ENCODE assay signal across 23 cellular contexts in the genomic region with DNA sequence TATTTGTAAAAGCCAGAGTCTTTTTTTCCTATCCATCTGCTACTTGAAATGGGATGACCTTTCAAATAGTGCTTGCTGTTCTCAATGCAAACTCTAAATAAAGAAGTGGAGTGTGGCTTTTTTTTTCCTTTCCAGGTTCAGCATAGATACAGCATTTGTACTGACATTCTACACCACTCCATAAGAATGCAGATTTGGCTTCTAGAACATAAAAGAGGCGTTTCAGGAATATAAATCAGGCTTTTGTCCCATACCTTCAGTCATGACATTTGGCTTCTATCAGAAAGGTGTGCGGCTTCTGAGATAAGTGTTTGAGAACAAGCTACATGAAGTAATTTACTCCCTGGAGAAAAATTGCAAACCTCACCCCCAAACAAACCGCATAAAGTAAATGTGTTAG.
DNase-seq lines count a peak whose midpoint lies in the region; ATAC-seq, FAIRE-seq and TF ChIP-seq lines count a peak whose summit lies in the region.
"Had no signal": no experiment of that assay in that cellular context is flagged by ENCODE, and none has a peak within 500 bp of the region (broad histone marks: within the 10 kb centered on the region; RNA-seq: fewer than 3 reads in every experiment).

No MANE protein-coding gene starts in this region.

- H3K56ac ChIP-seq in H9 (ENCODE audit: insufficient read length, low read depth, low read length) = no peak overlapping the region

- H3K4me1 ChIP-seq in H9 (ENCODE audit: insufficient read depth, low read length) (no peaks in the 10 kb centered on the region; the same call in 1 of the 2 replicates), pancreas (peaks cover 0 to 8% (median 5%) of the 10 kb centered on the region in 3 donors)
- H3K4me1 ChIP-seq: BE2C, Caco-2 had no signal

- H3K4me2 ChIP-seq in H9 (ENCODE audit: insufficient read depth, insufficient read length, low read length) = no peak overlapping the region

- WGBS in H9 (ENCODE audit: extremely low coverage, insufficient read length, low lambda C conversion rate) = no CpG with 5 or more reads among the region's 3 CpGs
- 81 to 85% methylated on average over 3 of the region's 3 CpGs for WGBS in pancreas, 2 donors

- DNase-seq in NCI-H2171 treated with DMSO at 0.1 percent for 48 hours (lab: John Stamatoyannopoulos, UW) = peak; percentile 19
- DNase-seq in NCI-H2171 (lab: John Stamatoyannopoulos, UW) = no peak
- DNase-seq in H9 = no peak
- DNase-seq in NCI-H2107 (lab: John Stamatoyannopoulos, UW) = peak; percentile 19
- peak; percentile 2 for DNase-seq in left kidney (ENCODE audit: low read depth, low spot score)
- no peak for DNase-seq in omental fat pad (ENCODE audit: low spot score)
- DNase-seq in NCI-H1694 (lab: John Stamatoyannopoulos, UW) = no peak
- DNase-seq in pancreas = no peak
- DNase-seq: BE2C; Caco-2; CD4-positive, CD25-positive, alpha-beta regulatory T cell; GM23248; NCI-H187; NCI-H226; NCI-H524 treated with DMSO at 0.1 percent for 48 hours; NK-92 treated with Interleukin-12 subunit alpha and Interleukin-12 subunit beta, amount 100 ng/mL, for 24 hours; SW 1271; T-helper 2 cell had no signal

- H2BK120ac ChIP-seq in H9 (ENCODE audit: low read depth, low read length, poor library complexity, severe bottlenecking) = no peak overlapping the region

- no peak overlapping the region for H3K9ac ChIP-seq in H9 (ENCODE audit: extremely low read depth, insufficient read length, low read length)
- H3K9ac ChIP-seq: GM23248 had no signal

- H3K36me3 ChIP-seq in pancreas = no peaks in the 10 kb centered on the region
- H3K36me3 ChIP-seq: BE2C had no signal

- H3K23ac ChIP-seq in H9 (ENCODE audit: insufficient read length, low read depth, low read length) = no peak overlapping the region

- H3K4me1 Mint-ChIP-seq in H9 = peaks cover 25 to 26% of the 10 kb centered on the region in 2 experiments
- H3K4me1 Mint-ChIP-seq: CD4-positive, CD25-positive, alpha-beta regulatory T cell had no signal

- peak overlapping the region in 2 of 3 experiments; percentile 81 to 95; a peak in 4 of 7 replicates for H3K27ac Mint-ChIP-seq in H9
- H3K27ac Mint-ChIP-seq: CD4-positive, CD25-positive, alpha-beta regulatory T cell had no signal

- TF ChIP-seq CTCF in H9 (conservative IDR thresholded peaks at IDR 0.05) (no peak), omental fat pad (IDR thresholded peaks at IDR 0.05) (no peak), pancreas (IDR thresholded peaks at IDR 0.05) (no peak)

- no peak overlapping the region for H3K27ac ChIP-seq in H9 (ENCODE audit: insufficient read length, low read depth, low read length)
- H3K27ac ChIP-seq in pancreas = no peak overlapping the region
- H3K27ac ChIP-seq: GM23248 had no signal

- H3K79me2 ChIP-seq in H9 (ENCODE audit: insufficient read depth, low read length) = no peaks in the 10 kb centered on the region

- no peaks in the 10 kb centered on the region for H3K79me1 ChIP-seq in H9 (ENCODE audit: insufficient read depth, low read depth, low read length, poor library complexity, severe bottlenecking)

- H3K4ac ChIP-seq in H9 (ENCODE audit: low read depth, low read length) = no peak overlapping the region

- no peak overlapping the region for H2BK15ac ChIP-seq in H9 (ENCODE audit: low read depth, low read length)

- FAIRE-seq in pancreas (lab: Jason Lieb, UNC) = no peak
- FAIRE-seq: A204.1, GM12891, GM19239, RCC 7860 had no signal

- intact Hi-C loops in pancreas (cut with DNase I) = no loop called here

- H2AFZ ChIP-seq in H9 (ENCODE audit: low read length) = no peak overlapping the region
- H2AFZ ChIP-seq: GM23248 had no signal

- no peaks in the 10 kb centered on the region for H3K27me3 Mint-ChIP-seq in H9 (ENCODE audit: low read depth)
- H3K27me3 Mint-ChIP-seq: CD4-positive, CD25-positive, alpha-beta regulatory T cell had no signal

- no peaks in the 10 kb centered on the region for H3K27me3 ChIP-seq in H9 (ENCODE audit: insufficient read depth, low read length)
- no peaks in the 10 kb centered on the region for H3K27me3 ChIP-seq in pancreas
- H3K27me3 ChIP-seq: BE2C had no signal

- no peak overlapping the region for H3K4me3 Mint-ChIP-seq in H9
- H3K4me3 Mint-ChIP-seq: CD4-positive, CD25-positive, alpha-beta regulatory T cell had no signal

- H3K23me2 ChIP-seq in H9 (ENCODE audit: insufficient read length, low read depth, low read length, poor library complexity, severe bottlenecking) = no peaks in the 10 kb centered on the region

- no peak overlapping the region for H3K14ac ChIP-seq in H9 (ENCODE audit: insufficient read depth, low read length)

- H3K18ac ChIP-seq in H9 (ENCODE audit: insufficient read length, low read depth, low read length) = no peak overlapping the region

- no peak overlapping the region for H2AK5ac ChIP-seq in H9 (ENCODE audit: insufficient read length, low read length)

- H4K20me1 ChIP-seq in H9 (ENCODE audit: control insufficient read depth, insufficient read depth, insufficient read length) = no peaks in the 10 kb centered on the region

- H3K9me3 ChIP-seq in H9 (ENCODE audit: control insufficient read depth, low read depth, low read length) (no peaks in the 10 kb centered on the region), pancreas (no peaks in the 10 kb centered on the region)
- H3K9me3 ChIP-seq: BE2C, Caco-2 had no signal

- no peak overlapping the region for H4K91ac ChIP-seq in H9 (ENCODE audit: insufficient read length, low read depth, low read length)

- H4K8ac ChIP-seq in H9 (replicated peaks; ENCODE audit: insufficient read length, low read depth, low read length) = no peak overlapping the region

- H3T11ph ChIP-seq in H9 (ENCODE audit: low read length) = no peak overlapping the region

- no peak overlapping the region for H4K5ac ChIP-seq in H9 (ENCODE audit: insufficient read length, low read depth, low read length)

- H3K9me3 Mint-ChIP-seq in H9 = peaks cover 0 to 6% of the 10 kb centered on the region in 2 experiments; a peak in 1 of 5 replicates

- ATAC-seq in omental fat pad (ENCODE audit: low FRiP score) (no peak), pancreas (no peak)
- ATAC-seq: Right ventricle myocardium inferior had no signal

- peaks cover 3 to 14% (median 3%) of the 10 kb centered on the region in 3 experiments; a peak in 6 of 7 replicates for H3K36me3 Mint-ChIP-seq in H9 (ENCODE audit: insufficient read depth in 1 of 3, low read depth in 3 of 3)
- H3K36me3 Mint-ChIP-seq: CD4-positive, CD25-positive, alpha-beta regulatory T cell had no signal

- H3K4me3 ChIP-seq in pancreas = no peak overlapping the region
- H3K4me3 ChIP-seq: GM23248 had no signal

- H2BK20ac ChIP-seq in H9 (ENCODE audit: low read depth, low read length, poor library complexity, severe bottlenecking) = no peak overlapping the region

- no peak overlapping the region for H2BK5ac ChIP-seq in H9 (ENCODE audit: insufficient read length, low read length)

- no peak overlapping the region for H2BK12ac ChIP-seq in H9 (ENCODE audit: insufficient read length, low read depth, low read length)

Comparison
In these comparisons a context has a peak if more than half of its experiments do, and no peak if none do; other contexts are left out.
1. DNase-seq: peak in NCI-H2171 treated with DMSO at 0.1 percent for 48 hours (single experiment), NCI-H2107 (single experiment) and left kidney (single experiment); none in NCI-H2171 (single experiment), H9 (single experiment), omental fat pad (single experiment), NCI-H1694 (single experiment) and pancreas (0 of 6).